16 cellular contexts compared by ENCODE assay signal in the genomic region with DNA sequence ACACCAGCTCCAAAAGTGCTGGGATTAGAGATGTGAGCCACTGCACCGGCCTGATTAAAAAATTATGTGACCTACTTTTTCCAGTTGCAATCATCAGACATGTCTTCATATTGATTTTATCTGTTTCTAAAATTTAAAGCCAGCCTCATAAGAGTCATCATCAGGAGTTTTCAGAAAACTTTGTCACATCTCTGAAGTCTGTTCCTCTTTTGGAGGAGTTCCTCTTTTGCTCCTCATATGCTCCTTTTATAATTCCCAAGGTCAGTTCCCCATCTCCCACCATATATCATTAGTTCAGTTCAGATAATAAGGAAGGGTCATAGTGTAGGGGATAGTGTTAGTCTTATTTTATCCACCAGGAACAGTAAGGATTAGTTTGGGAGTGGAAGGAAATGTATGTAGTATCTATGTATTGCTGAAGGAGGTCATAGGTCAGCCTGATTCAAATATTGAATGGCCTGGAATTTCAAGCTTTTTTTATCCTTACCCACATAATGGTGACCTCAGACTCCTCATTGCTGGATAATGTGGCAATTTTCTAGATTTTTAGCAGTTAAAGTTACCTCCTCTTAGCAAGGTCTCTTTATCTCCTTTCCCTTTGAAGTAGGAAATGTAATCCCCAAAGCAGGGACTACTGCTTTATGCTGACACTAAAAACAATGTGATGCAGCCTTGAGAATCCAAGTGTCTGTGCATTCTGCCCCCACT. TPM values are rescaled to one million over a fixed set of nuclear protein-coding genes. Genes with fewer than 3 reads are reported as not detected.
DNase-seq lines count a peak whose midpoint lies in the region; ATAC-seq and TF ChIP-seq lines count a peak whose summit lies in the region.
"Had no signal": no experiment of that assay in that cellular context is flagged by ENCODE, and none has a peak within 500 bp of the region (broad histone marks: within the 10 kb centered on the region; RNA-seq: fewer than 3 reads in every experiment).

No MANE protein-coding gene starts in this region.

- H3K4me3 Mint-ChIP-seq in Caco-2 (ENCODE audit: unreplicated experiment) (peak overlapping the region; percentile 42), osteocyte (ENCODE audit: unreplicated experiment) (no peak overlapping the region)
- no peak overlapping the region for H3K4me3 Mint-ChIP-seq in activated T-cell treated with anti-CD3 and anti-CD28 coated beads, Interleukin-2, amount 50 U/mL, for 24 hours
- H3K4me3 Mint-ChIP-seq: activated CD4-positive, alpha-beta memory T cell treated with anti-CD3 and anti-CD28 coated beads for 36 hours; activated naive CD4-positive, alpha-beta T cell treated with anti-CD3 and anti-CD28 coated beads for 36 hours; CD4-positive, CD25-positive, alpha-beta regulatory T cell; IgD-negative memory B cell; nephron progenitor cell; T-cell had no signal

- H3K27ac Mint-ChIP-seq in Caco-2 (ENCODE audit: unreplicated experiment) (peak overlapping the region; percentile 90), osteocyte (ENCODE audit: unreplicated experiment) (peak overlapping the region; percentile 80)
- H3K27ac Mint-ChIP-seq in activated T-cell treated with anti-CD3 and anti-CD28 coated beads, Interleukin-2, amount 50 U/mL, for 24 hours, result no peak overlapping the region
- H3K27ac Mint-ChIP-seq: activated CD4-positive, alpha-beta memory T cell treated with anti-CD3 and anti-CD28 coated beads for 36 hours; activated naive CD4-positive, alpha-beta T cell treated with anti-CD3 and anti-CD28 coated beads for 36 hours; IgD-negative memory B cell; nephron progenitor cell; T-cell had no signal

- no TSS peak for BruUV-seq in Caco-2 (replicated peaks; lab: Mats Ljungman, UMichigan)

- POLR2A ChIA-PET in Caco-2 (lab: Charles Lee), result interaction anchor here (1.4 kb wide), 1 partner anchor 14 kb away, joined by 5 read pairs; the partner anchor contains the start of gene DUSP14

- H3K27me3 ChIP-seq in Caco-2 (replicated peaks; ENCODE audit: control insufficient read depth, insufficient read depth, low read length) (no peaks in the 10 kb centered on the region), brain microvascular endothelial cell (replicated peaks) (no peaks in the 10 kb centered on the region)

- CTCF ChIA-PET in Caco-2 (lab: Charles Lee), result no interaction called here

- H3K4me1 Mint-ChIP-seq in Caco-2 (ENCODE audit: low read depth, unreplicated experiment) (peaks cover 36% of the 10 kb centered on the region), osteocyte (ENCODE audit: unreplicated experiment) (peaks cover 21% of the 10 kb centered on the region)
- no peaks in the 10 kb centered on the region for H3K4me1 Mint-ChIP-seq in activated T-cell treated with anti-CD3 and anti-CD28 coated beads, Interleukin-2, amount 50 U/mL, for 24 hours (ENCODE audit: low read depth)
- H3K4me1 Mint-ChIP-seq: CD4-positive, CD25-positive, alpha-beta regulatory T cell; IgD-negative memory B cell; T-cell had no signal

- intact Hi-C loops in Caco-2 (cut with micrococcal nuclease; ENCODE audit: unreplicated experiment), result loop anchor here (1.0 kb wide), 1 partner anchor 13 kb away; the partner anchor contains the start of gene DUSP14
- intact Hi-C loops in mucosa of descending colon (cut with DNase I, micrococcal nuclease), result no loop called here

- no peak for DNase-seq in Caco-2
- peak; percentile 74 for DNase-seq in MV-4-11 (lab: John Stamatoyannopoulos, UW)
- DNase-seq in brain microvascular endothelial cell, result no peak
- DNase-seq in osteocyte (ENCODE audit: extremely low spot score, unreplicated experiment), result no peak
- DNase-seq in activated T-cell treated with anti-CD3 and anti-CD28 coated beads, Interleukin-2, amount 50 U/mL, for 24 hours, result no peak
- no peak for DNase-seq in mucosa of descending colon
- DNase-seq in HuH-7 (ENCODE audit: low spot score), result no peak
- DNase-seq: activated CD4-positive, alpha-beta memory T cell treated with anti-CD3 and anti-CD28 coated beads for 36 hours; activated naive CD4-positive, alpha-beta T cell treated with anti-CD3 and anti-CD28 coated beads for 36 hours; CD4-positive, CD25-positive, alpha-beta regulatory T cell; GOT3; NCI-H1930; nephron progenitor cell; T-cell had no signal

- peak overlapping the region; percentile 42 for H3K27ac ChIP-seq in brain microvascular endothelial cell

- peaks cover 7% of the 10 kb centered on the region; the same call in 1 of the 2 replicates for H3K36me3 ChIP-seq in Caco-2 (ENCODE audit: control insufficient read depth, insufficient read depth, low read length)
- H3K36me3 ChIP-seq in brain microvascular endothelial cell (replicated peaks), result peaks cover 29% of the 10 kb centered on the region
- no peaks in the 10 kb centered on the region for H3K36me3 ChIP-seq in mucosa of descending colon (ENCODE audit: low read depth)

- H3K36me3 Mint-ChIP-seq in Caco-2 (ENCODE audit: insufficient read depth, unreplicated experiment) (peaks cover 69% of the 10 kb centered on the region), osteocyte (ENCODE audit: unreplicated experiment) (peaks cover 55% of the 10 kb centered on the region)
- H3K36me3 Mint-ChIP-seq in activated T-cell treated with anti-CD3 and anti-CD28 coated beads, Interleukin-2, amount 50 U/mL, for 24 hours (ENCODE audit: low read depth), result peaks cover 89% of the 10 kb centered on the region

- TF ChIP-seq CTCF in Caco-2 (IDR thresholded peaks at IDR 0.05; ENCODE audit: insufficient read depth in 1 of 2, low read depth in 1 of 2, low read length in 1 of 2, severe bottlenecking in 1 of 2, unreplicated experiment in 1 of 2) (no peak), brain microvascular endothelial cell (IDR thresholded peaks at IDR 0.05; ENCODE audit: low read depth, low read length, missing control alignments) (no peak), osteocyte (IDR thresholded peaks at IDR 0.05) (no peak), mucosa of descending colon (IDR thresholded peaks at IDR 0.05) (no peak)

- no peaks in the 10 kb centered on the region for H3K27me3 Mint-ChIP-seq in Caco-2 (ENCODE audit: insufficient read depth, unreplicated experiment)
- no peaks in the 10 kb centered on the region for H3K27me3 Mint-ChIP-seq in osteocyte (ENCODE audit: unreplicated experiment)
- no peaks in the 10 kb centered on the region for H3K27me3 Mint-ChIP-seq in activated T-cell treated with anti-CD3 and anti-CD28 coated beads, Interleukin-2, amount 50 U/mL, for 24 hours
- H3K27me3 Mint-ChIP-seq: activated CD4-positive, alpha-beta memory T cell treated with anti-CD3 and anti-CD28 coated beads for 36 hours; CD4-positive, CD25-positive, alpha-beta regulatory T cell; IgD-negative memory B cell; T-cell had no signal

- ATAC-seq in mucosa of descending colon (no peak), GM19452 (IDR thresholded peaks at IDR 0.05; ENCODE audit: unreplicated experiment) (no peak)
- ATAC-seq: T-cell had no signal

- no peaks in the 10 kb centered on the region for H3K9me3 Mint-ChIP-seq in Caco-2 (ENCODE audit: unreplicated experiment)
- H3K9me3 Mint-ChIP-seq in osteocyte (ENCODE audit: unreplicated experiment), result no peaks in the 10 kb centered on the region
- no peaks in the 10 kb centered on the region for H3K9me3 Mint-ChIP-seq in activated T-cell treated with anti-CD3 and anti-CD28 coated beads, Interleukin-2, amount 50 U/mL, for 24 hours
- H3K9me3 Mint-ChIP-seq: activated CD4-positive, alpha-beta memory T cell treated with anti-CD3 and anti-CD28 coated beads for 36 hours; activated naive CD4-positive, alpha-beta T cell treated with anti-CD3 and anti-CD28 coated beads for 36 hours; CD4-positive, CD25-positive, alpha-beta regulatory T cell; IgD-negative memory B cell; nephron progenitor cell; T-cell had no signal

- H3K9me3 ChIP-seq in Caco-2, result no peaks in the 10 kb centered on the region
- H3K9me3 ChIP-seq in mucosa of descending colon, result no peaks in the 10 kb centered on the region

- in situ Hi-C loops in brain microvascular endothelial cell (cut with HindIII; ENCODE audit: low pct_ligation_motif_present, low sequenced_read_pairs), result no loop called here

- H3K4me1 ChIP-seq in Caco-2 (peaks cover 25% of the 10 kb centered on the region), mucosa of descending colon (ENCODE audit: low read depth) (no peaks in the 10 kb centered on the region)

- no peak overlapping the region for H3K4me3 ChIP-seq in Caco-2 (ENCODE audit: low read depth, low read length)
- H3K4me3 ChIP-seq in brain microvascular endothelial cell (ENCODE audit: low read depth, low read length), result no peak overlapping the region
- H3K4me3 ChIP-seq in mucosa of descending colon, result no peak overlapping the region

RNA-seq across cellular contexts. Expression of gene DUSP14, which starts 13.8 kb away (rescaled TPM):
- 30.4 and 32.5 TPM in 2 replicates for total RNA-seq in Caco-2 (2022)
- 34.4 and 35.7 TPM in 2 replicates for total RNA-seq in osteocyte
- 1 to 10 TPM in 2 of 3 donors, under 1 TPM in 1; 0.81 to 8.2 (median 1.8) TPM for total RNA-seq in mucosa of descending colon
